ENCODE assay signal across 1 cellular context in the genomic region with DNA sequence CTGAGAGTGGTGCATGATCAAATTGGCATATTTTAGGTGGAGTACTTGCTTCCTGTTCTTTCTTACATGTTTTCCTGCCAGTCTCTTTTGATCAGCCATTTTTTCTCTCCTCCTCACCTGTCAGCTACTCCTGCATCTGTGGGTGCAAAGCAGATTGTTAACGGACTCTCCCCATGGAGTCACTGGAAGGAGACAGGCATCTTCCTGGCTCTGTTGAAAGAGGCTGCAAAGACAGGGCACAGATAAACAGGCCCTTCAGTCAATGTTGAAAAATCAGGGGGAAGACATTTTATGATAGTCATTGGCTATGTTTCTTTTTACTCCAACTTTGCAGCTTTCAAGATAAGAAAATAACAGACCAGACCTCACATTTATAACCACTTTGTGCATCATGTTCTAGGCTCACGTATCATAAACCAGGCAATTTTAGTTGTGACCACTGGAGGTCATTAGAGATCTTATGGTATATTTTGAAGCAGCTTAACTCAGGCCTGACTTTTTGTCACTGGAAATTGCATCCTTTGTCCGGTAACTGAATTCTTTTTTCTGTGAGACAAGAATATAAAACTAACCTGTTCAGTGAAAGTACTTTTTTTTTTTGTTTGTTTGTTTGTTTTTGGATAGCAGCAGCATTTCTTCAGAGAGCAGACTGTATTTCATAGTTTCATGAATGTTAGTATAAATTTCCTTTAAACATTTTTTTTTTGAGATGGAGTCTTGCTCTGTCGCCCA.
TF ChIP-seq lines count a peak whose summit lies in the region.

No MANE protein-coding gene starts in this region.

TF ChIP-seq in K562, 482 proteins besides CTCF, POLR2A, EP300 and RAD21 (continued from another document):
- peak; percentile 82 for TF ChIP-seq DEAF1 (CRISPR knock-in tag; IDR thresholded peaks at IDR 0.05)
